In the genomic region with DNA sequence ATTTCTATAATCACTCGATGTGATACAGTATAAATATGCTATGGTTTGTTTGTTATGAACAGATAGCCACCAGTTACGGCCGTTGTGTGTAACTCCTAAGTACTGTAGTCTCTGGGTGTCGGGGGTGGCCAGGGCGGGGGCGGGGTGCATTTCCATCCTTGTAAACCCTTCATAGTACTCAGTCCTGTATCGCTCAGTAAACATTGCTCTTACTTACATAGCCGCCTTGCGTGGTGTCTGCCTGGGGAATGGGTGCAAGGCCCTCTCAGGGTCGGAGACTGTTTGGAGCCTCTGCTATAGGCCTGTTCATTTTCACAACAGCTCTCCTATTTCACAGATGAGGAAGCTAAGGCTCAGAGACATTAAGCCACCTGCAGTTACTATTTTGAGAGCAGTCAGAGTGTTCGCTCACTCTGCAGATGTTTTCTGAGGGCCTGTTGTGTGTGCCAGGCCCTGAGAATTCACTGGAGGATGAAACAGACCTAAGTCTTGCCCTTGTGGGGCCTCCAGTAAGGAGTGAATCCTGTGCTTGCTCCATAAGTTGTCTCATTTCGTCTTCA, we compare ENCODE assay signal across 16 cellular contexts. TPM values are rescaled to one million over a fixed set of nuclear protein-coding genes. Genes with fewer than 3 reads are reported as not detected.
A peak's percentile ranks its signal among the peaks of the same experiment; 100 is the strongest.
DNase-seq lines count a peak whose midpoint lies in the region; TF ChIP-seq lines count a peak whose summit lies in the region.
"Had no signal": no experiment of that assay in that cellular context is flagged by ENCODE, and none has a peak within 500 bp of the region (broad histone marks: within the 10 kb centered on the region; RNA-seq: fewer than 3 reads in every experiment).

No MANE protein-coding gene starts in this region.

- H4K20me1 ChIP-seq in smooth muscle cell (ENCODE audit: low read depth), result peaks cover 65% of the 10 kb centered on the region

- H3K4me3 ChIP-seq in esophagus muscularis mucosa, result no peak overlapping the region
- H3K4me3 ChIP-seq in spleen, result no peak overlapping the region
- no peak overlapping the region for H3K4me3 ChIP-seq in smooth muscle cell
- H3K4me3 ChIP-seq: SJSA1 had no signal

- H3K4me1 ChIP-seq in esophagus muscularis mucosa (peaks cover 20 to 62% (median 57%) of the 10 kb centered on the region in 4 donors), spleen (peaks cover 10 to 71% (median 45%) of the 10 kb centered on the region in 6 donors), smooth muscle cell (ENCODE audit: low read depth) (no peaks in the 10 kb centered on the region)

- no peak overlapping the region for H2AFZ ChIP-seq in smooth muscle cell (ENCODE audit: low read depth)

- peaks cover 23 to 84% (median 55%) of the 10 kb centered on the region in 4 donors for H3K36me3 ChIP-seq in esophagus muscularis mucosa
- H3K36me3 ChIP-seq in spleen, result peaks cover 0 to 100% (median 40%) of the 10 kb centered on the region in 6 donors
- no peaks in the 10 kb centered on the region for H3K36me3 ChIP-seq in smooth muscle cell (ENCODE audit: low read depth)

- no peak overlapping the region for H3K4me2 ChIP-seq in smooth muscle cell

- no peak overlapping the region for H3K9ac ChIP-seq in smooth muscle cell (ENCODE audit: low read depth)

- no peak for TF ChIP-seq EP300 in esophagus muscularis mucosa (IDR thresholded peaks at IDR 0.05)

- peak overlapping the region; percentile 59 to 74 (median 67) for H3K27ac ChIP-seq in esophagus muscularis mucosa (replicated peaks in 1 of 4)
- H3K27ac ChIP-seq in spleen, result peak overlapping the region in 7 of 8 donors; percentile 27 to 87 (median 53)
- no peak overlapping the region for H3K27ac ChIP-seq in smooth muscle cell (ENCODE audit: low read depth)
- H3K27ac ChIP-seq: brain microvascular endothelial cell, SJSA1 had no signal

- DNase-seq in DMS53 treated with DMSO at 0.1 percent for 48 hours (lab: John Stamatoyannopoulos, UW; ENCODE audit: unreplicated experiment), result peak; percentile 55
- DNase-seq in NCI-H1092 treated with DMSO at 0.1 percent for 48 hours (lab: John Stamatoyannopoulos, UW), result peak; percentile 93
- no peak for DNase-seq in esophagus muscularis mucosa (ENCODE audit: extremely low spot score)
- no peak for DNase-seq in spleen
- no peak for DNase-seq in NCI-H69 (lab: John Stamatoyannopoulos, UW)
- DNase-seq in NCI-H2227 (lab: John Stamatoyannopoulos, UW; ENCODE audit: unreplicated experiment), result no peak
- no peak for DNase-seq in NCI-H1417 (lab: John Stamatoyannopoulos, UW)
- DNase-seq in smooth muscle cell (lab: John Stamatoyannopoulos, UW; ENCODE audit: unreplicated experiment), result no peak
- DNase-seq: activated naive CD4-positive, alpha-beta T cell treated with anti-CD3 and anti-CD28 coated beads, Interleukin-2, amount 10 ng/mL, durations not matched to agents 7 days and 5 days; brain microvascular endothelial cell; DND-41; IMR-90; NCI-H1417 treated with DMSO at 0.1 percent for 48 hours; occipital lobe had no signal

- H3K9me3 ChIP-seq in esophagus muscularis mucosa, result no peaks in the 10 kb centered on the region
- no peaks in the 10 kb centered on the region for H3K9me3 ChIP-seq in spleen
- no peaks in the 10 kb centered on the region for H3K9me3 ChIP-seq in smooth muscle cell (replicated peaks; ENCODE audit: low read depth)
- H3K9me3 ChIP-seq: SJSA1 had no signal

- TF ChIP-seq POLR2A in esophagus muscularis mucosa (IDR thresholded peaks at IDR 0.05; ENCODE audit: low read depth) (no peak), spleen (IDR thresholded peaks at IDR 0.05) (no peak)

- H3K27me3 ChIP-seq in esophagus muscularis mucosa (no peaks in the 10 kb centered on the region), spleen (replicated peaks in 1 of 7) (no peaks in the 10 kb centered on the region), smooth muscle cell (ENCODE audit: low read depth) (no peaks in the 10 kb centered on the region)
- H3K27me3 ChIP-seq: brain microvascular endothelial cell, SJSA1 had no signal

- H3F3A ChIP-seq in smooth muscle cell (ENCODE audit: low read depth), result no peaks in the 10 kb centered on the region

- TF ChIP-seq CTCF in esophagus muscularis mucosa (IDR thresholded peaks at IDR 0.05), result no peak
- no peak for TF ChIP-seq CTCF in spleen (IDR thresholded peaks at IDR 0.05 in 8 of 11, conservative IDR thresholded peaks at IDR 0.05 in 3 of 11)
- TF ChIP-seq CTCF in smooth muscle cell (IDR thresholded peaks at IDR 0.05; ENCODE audit: borderline replicate concordance, insufficient read depth, poor library complexity, severe bottlenecking), result no peak

- 71% methylated on average over 12 of the region's 12 CpGs for WGBS in esophagus muscularis mucosa
- 76 to 92% (median 78%) methylated on average over 12 of the region's 12 CpGs for WGBS in spleen, 5 donors
- 96% methylated on average over 12 of the region's 12 CpGs for WGBS in smooth muscle cell (ENCODE audit: low lambda C conversion rate)

- intact Hi-C loops in esophagus muscularis mucosa (cut with DNase I), result loop anchor here (5.0 kb wide), 1 partner anchor 38 kb away; no protein-coding TSS in a partner anchor
- intact Hi-C loops in spleen (cut with DNase I; ENCODE audit: low total_unique reads), result no loop called here

- H3K79me2 ChIP-seq in smooth muscle cell (ENCODE audit: low read depth), result peaks cover 18% of the 10 kb centered on the region

RNA-seq across cellular contexts. Expression of a gene that starts 42.5 kb away (rescaled TPM):
- total RNA-seq in esophagus muscularis mucosa (10 to 100 TPM; 50.5 to 94.5 (median 78.3) TPM), spleen (100 to 1,000 TPM in 4 of 7 donors, 10 to 100 TPM in 3; 52.6 to 144 (median 123) TPM), smooth muscle cell (70.3 and 71.2 TPM in 2 replicates)
- polyA plus RNA-seq in spleen (10 to 100 TPM; 18.2 to 89.1 (median 32.2) TPM), smooth muscle cell (98.9 and 126 TPM in 2 replicates)

RNA-seq across cellular contexts. Expression of a gene that starts 52.0 kb away (rescaled TPM):
- 10 to 100 TPM in 1 of 4 donors, 1 to 10 TPM in 3; 1.7 to 37.3 (median 4.4) TPM for total RNA-seq in esophagus muscularis mucosa
- total RNA-seq in spleen, result 10 to 100 TPM; 14.4 to 67.9 (median 28.0) TPM
- polyA plus RNA-seq in spleen, result 10 to 100 TPM; 39.5 to 49.2 (median 44.2) TPM
- not detected in 2 replicates for total RNA-seq in smooth muscle cell
- not detected in 2 replicates for polyA plus RNA-seq in smooth muscle cell
- total RNA-seq: IMR-90, SJSA1, temporal lobe had no signal
- polyA plus RNA-seq: IMR-90 had no signal

Comparison
In these comparisons a context has a peak if more than half of its experiments do, and no peak if none do; other contexts are left out.
1. DNase-seq: peak in DMS53 treated with DMSO at 0.1 percent for 48 hours (single experiment) and NCI-H1092 treated with DMSO at 0.1 percent for 48 hours (single experiment); none in esophagus muscularis mucosa (single experiment), spleen (single experiment), NCI-H69 (single experiment), NCI-H2227 (single experiment), NCI-H1417 (0 of 3) and smooth muscle cell (single experiment).